8 cellular contexts compared by ENCODE assay signal in genomic region chr12:4272014-4272975, GRCh38. TPM values are rescaled to one million over a fixed set of nuclear protein-coding genes. Genes with fewer than 3 reads are reported as not detected.
A peak's percentile ranks its signal among the peaks of the same experiment; 100 is the strongest.
DNase-seq lines count a peak whose midpoint lies in the region; ATAC-seq and TF ChIP-seq lines count a peak whose summit lies in the region.

No MANE protein-coding gene starts in this region.

- intact Hi-C loops in heart right ventricle (cut with DNase I) (loop anchor here in 5 of 10 donors (5.0 to 10.0 kb wide), 4 partner anchors 127 to 387 kb away; no protein-coding TSS in a partner anchor), prostate gland (cut with DNase I) (loop anchor here (5.0 kb wide), 1 partner anchor 400 kb away; the partner anchor contains the start of gene PARP11)

- TF ChIP-seq EP300 in upper lobe of left lung (IDR thresholded peaks at IDR 0.05): no peak

- no peaks in the 10 kb centered on the region for H3K27me3 ChIP-seq in SJCRH30
- H3K27me3 ChIP-seq in heart right ventricle: peaks cover 0 to 79% (median 5%) of the 10 kb centered on the region in 7 donors
- peaks cover 4% of the 10 kb centered on the region for H3K27me3 ChIP-seq in prostate gland (replicated peaks; ENCODE audit: insufficient read depth)
- H3K27me3 ChIP-seq in upper lobe of left lung: peaks cover 1 to 38% (median 20%) of the 10 kb centered on the region in 4 donors

- no peaks in the 10 kb centered on the region for H3K27me3 Mint-ChIP-seq in activated naive CD8-positive, alpha-beta T cell

- H3K4me1 ChIP-seq in SJCRH30: peaks cover 6% of the 10 kb centered on the region
- H3K4me1 ChIP-seq in heart right ventricle: peaks cover 5 to 69% (median 56%) of the 10 kb centered on the region in 9 donors
- H3K4me1 ChIP-seq in prostate gland (replicated peaks): no peaks in the 10 kb centered on the region
- H3K4me1 ChIP-seq in upper lobe of left lung: peaks cover 65 to 88% (median 71%) of the 10 kb centered on the region in 4 donors

- DNase-seq in SJCRH30 (peak; percentile 83 to 85), heart right ventricle (peak; percentile 68 to 89), prostate gland (ENCODE audit: low spot score) (peak; percentile 49), upper lobe of left lung (peak; percentile 80 to 92), NCI-H2107 (lab: John Stamatoyannopoulos, UW) (no peak)

- peak overlapping the region; percentile 98 for H3K4me3 Mint-ChIP-seq in activated naive CD8-positive, alpha-beta T cell

- ATAC-seq in GM18907 (IDR thresholded peaks at IDR 0.05; ENCODE audit: unreplicated experiment) (peak; percentile 53), HG02973 (IDR thresholded peaks at IDR 0.05; ENCODE audit: unreplicated experiment) (peak; percentile 32), heart right ventricle (peak; percentile 37 to 66 (median 58)), upper lobe of left lung (ENCODE audit: low FRiP score in 2 of 2) (peak; percentile 64 to 75)

- H3K9me3 ChIP-seq in SJCRH30 (replicated peaks): no peaks in the 10 kb centered on the region
- no peaks in the 10 kb centered on the region for H3K9me3 ChIP-seq in heart right ventricle
- no peaks in the 10 kb centered on the region for H3K9me3 ChIP-seq in prostate gland
- no peaks in the 10 kb centered on the region for H3K9me3 ChIP-seq in upper lobe of left lung

- H3K4me3 ChIP-seq in SJCRH30: peak overlapping the region; percentile 93
- peak overlapping the region; percentile 6 to 95 (median 86) for H3K4me3 ChIP-seq in heart right ventricle
- H3K4me3 ChIP-seq in prostate gland: peak overlapping the region; percentile 45 to 57
- H3K4me3 ChIP-seq in upper lobe of left lung: peak overlapping the region; percentile 7 to 74 (median 66)

- no peak for TF ChIP-seq POLR2A in prostate gland (IDR thresholded peaks at IDR 0.05)
- TF ChIP-seq POLR2A in upper lobe of left lung (IDR thresholded peaks at IDR 0.05): peak in 1 of 4 donors; percentile 29

- H3K27ac ChIP-seq in SJCRH30: peak overlapping the region; percentile 89
- H3K27ac ChIP-seq in heart right ventricle: peak overlapping the region; percentile 23 to 98 (median 96)
- H3K27ac ChIP-seq in prostate gland: peak overlapping the region; percentile 82 to 88
- H3K27ac ChIP-seq in upper lobe of left lung: peak overlapping the region; percentile 64 to 92 (median 82)

- H3K4me1 Mint-ChIP-seq in activated naive CD8-positive, alpha-beta T cell (ENCODE audit: low read depth): peaks cover 32% of the 10 kb centered on the region

- no peaks in the 10 kb centered on the region for H3K9me3 Mint-ChIP-seq in activated naive CD8-positive, alpha-beta T cell (ENCODE audit: low read depth)

- peaks cover 14% of the 10 kb centered on the region for H3K36me3 Mint-ChIP-seq in activated naive CD8-positive, alpha-beta T cell

- 0 to 1% methylated on average over 64 to 70 of the region's 70 CpGs for WGBS in heart right ventricle, 2 donors
- WGBS in prostate gland: under 1% methylated on average over 68 of the region's 70 CpGs
- 1 to 5% methylated on average over 32 to 69 of the region's 70 CpGs for WGBS in upper lobe of left lung, 2 donors

- peak overlapping the region; percentile 99 for H3K27ac Mint-ChIP-seq in activated naive CD8-positive, alpha-beta T cell

- H3K36me3 ChIP-seq in SJCRH30 (peaks cover 34% of the 10 kb centered on the region), heart right ventricle (peaks cover 0 to 11% (median 0%) of the 10 kb centered on the region in 9 donors), prostate gland (no peaks in the 10 kb centered on the region), upper lobe of left lung (no peaks in the 10 kb centered on the region)

- TF ChIP-seq CTCF in heart right ventricle (IDR thresholded peaks at IDR 0.05) (no peak), prostate gland (IDR thresholded peaks at IDR 0.05) (no peak), upper lobe of left lung (IDR thresholded peaks at IDR 0.05) (no peak)

RNA-seq across cellular contexts. Expression of gene CCND2, which starts 1.3 kb away (rescaled TPM):
- total RNA-seq in SJCRH30 (2014; rRNA removed; shearing (Covaris generic)): 968 and 987 TPM in 2 replicates
- total RNA-seq in heart right ventricle (100 to 1,000 TPM; 176 to 515 (median 381) TPM), prostate gland (10 to 100 TPM; 31.6 to 46.1 TPM), upper lobe of left lung (100 to 1,000 TPM in 1 of 6 donors, 10 to 100 TPM in 5; 47.1 to 101 (median 64.6) TPM)
- polyA plus RNA-seq in heart right ventricle: 10 to 100 TPM; 27.5 to 28.4 TPM

RNA-seq across cellular contexts. Expression of gene TIGAR, which starts 48.7 kb away (rescaled TPM):
- 18.7 and 21.2 TPM in 2 replicates for total RNA-seq in SJCRH30 (2014; rRNA removed; shearing (Covaris generic))
- total RNA-seq in heart right ventricle (10 to 100 TPM; 10.9 to 15.5 (median 13.7) TPM), prostate gland (1 to 10 TPM; 1.9 to 6.6 TPM), upper lobe of left lung (10 to 100 TPM in 3 of 6 donors, 1 to 10 TPM in 3; 4.9 to 19.5 (median 10.4) TPM)
- 1 to 10 TPM; 3.7 to 5.4 TPM for polyA plus RNA-seq in heart right ventricle
